29 cellular contexts compared by ENCODE assay signal in genomic region chr15:31803388-31803884, GRCh38.
DNase-seq lines count a peak whose midpoint lies in the region; ATAC-seq and TF ChIP-seq lines count a peak whose summit lies in the region.
"Had no signal": no experiment of that assay in that cellular context is flagged by ENCODE, and none has a peak within 500 bp of the region (broad histone marks: within the 10 kb centered on the region; RNA-seq: fewer than 3 reads in every experiment).

No MANE protein-coding gene starts in this region.

- no peaks in the 10 kb centered on the region for H3K9me2 ChIP-seq in OCI-LY7 (ENCODE audit: insufficient read depth, low read length)

- no peak overlapping the region for H3K4me2 ChIP-seq in OCI-LY7 (ENCODE audit: low read length)
- H3K4me2 ChIP-seq: KMS-11 had no signal

- no peaks in the 10 kb centered on the region for H3K79me2 ChIP-seq in OCI-LY7 (ENCODE audit: insufficient read depth, low read depth, low read length)

- DNase-seq in activated T-cell treated with anti-CD3 and anti-CD28 coated beads for 48 hours (ENCODE audit: low read depth) (peak; percentile 1), GM12865 (ENCODE audit: low read depth) (peak; percentile 52), islet precursor cell (peak; percentile 70), mesenteric fat pad (ENCODE audit: low spot score) (no peak), iPS-NIHi7 (ENCODE audit: extremely low spot score) (no peak), OCI-LY7 (ENCODE audit: low spot score) (no peak)
- no peak for DNase-seq in activated T-cell treated with anti-CD3 and anti-CD28 coated beads, Interleukin-2, amount 50 U/mL, for 1 hour
- DNase-seq: activated CD4-positive, alpha-beta T cell treated with anti-CD3 and anti-CD28 coated beads, Interleukin-2, amount 10 ng/mL, durations not matched to agents 7 days and 5 days; activated effector memory CD4-positive, alpha-beta T cell treated with Interleukin-2 at 50 U/mL for 16 hours; CD4-positive, alpha-beta T cell; cerebellar nuclear complex; DMS 273 treated with DMSO at 0.1 percent for 48 hours; EL; foreskin fibroblast; left ventricle myocardium superior; midbrain; MM.1S; naive B cell; NCI-H2081; NCI-H526 treated with DMSO at 0.1 percent for 48 hours; Peyer's patch; right cardiac atrium; SIG-M5; stimulated activated CD4-positive, alpha-beta T cell treated with anti-CD3 and anti-CD28 coated beads, Interleukin-2, amount 100 ng/mL, for 48 hours; trophoblast cell had no signal

- no TSS peak for BruUV-seq in OCI-LY7 (replicated peaks; lab: Mats Ljungman, UMichigan)

- no peak for TF ChIP-seq CTCF in GM12865 (IDR thresholded peaks at IDR 0.05; ENCODE audit: insufficient read depth, low read depth, low read length, missing control alignments)
- no peak for TF ChIP-seq CTCF in OCI-LY7 (conservative IDR thresholded peaks at IDR 0.05; ENCODE audit: low read length)

- intact Hi-C loops in OCI-LY7 (cut with micrococcal nuclease; ENCODE audit: unreplicated experiment) = no loop called here

- CTCF ChIA-PET in OCI-LY7 (lab: Charles Lee; ENCODE audit: unreplicated experiment) = no interaction called here

- peak; percentile 37 for ATAC-seq in HG03342 (IDR thresholded peaks at IDR 0.05; ENCODE audit: unreplicated experiment)
- ATAC-seq: left ventricle myocardium superior, right cardiac atrium had no signal

- H2AFZ ChIP-seq in OCI-LY7 (ENCODE audit: low read length) = no peak overlapping the region

- H4K20me1 ChIP-seq in OCI-LY7 (ENCODE audit: insufficient read depth, low read length) = no peaks in the 10 kb centered on the region

- H3K27ac ChIP-seq in OCI-LY7 (ENCODE audit: low read depth, low read length, poor library complexity, severe bottlenecking) = no peak overlapping the region
- H3K27ac ChIP-seq: esophagus muscularis mucosa, HL-60, KMS-11, Peyer's patch had no signal

- POLR2A ChIA-PET in OCI-LY7 (lab: Charles Lee) = no interaction called here

- H3K9me3 ChIP-seq in OCI-LY7 (ENCODE audit: low read length) = no peaks in the 10 kb centered on the region
- H3K9me3 ChIP-seq: esophagus muscularis mucosa, Peyer's patch had no signal

- no peaks in the 10 kb centered on the region for H3K4me1 ChIP-seq in OCI-LY7 (ENCODE audit: insufficient read depth, low read length, poor library complexity, severe bottlenecking)
- H3K4me1 ChIP-seq: Peyer's patch had no signal

- no peak overlapping the region for H3K4me3 ChIP-seq in GM12865 (ENCODE audit: low read depth, low read length)
- no peak overlapping the region for H3K4me3 ChIP-seq in OCI-LY7 (ENCODE audit: low read depth, low read length, poor library complexity, severe bottlenecking)
- H3K4me3 ChIP-seq: esophagus muscularis mucosa, Peyer's patch had no signal

- H3K36me3 ChIP-seq in OCI-LY7 (ENCODE audit: insufficient read depth, low read length) = no peaks in the 10 kb centered on the region
- H3K36me3 ChIP-seq: esophagus muscularis mucosa, Peyer's patch had no signal

Comparison
In these comparisons a context has a peak if more than half of its experiments do, and no peak if none do; other contexts are left out.
1. DNase-seq: peak in activated T-cell treated with anti-CD3 and anti-CD28 coated beads for 48 hours (single experiment), GM12865 (single experiment) and islet precursor cell (single experiment); none in activated T-cell treated with anti-CD3 and anti-CD28 coated beads, Interleukin-2, amount 50 U/mL, for 1 hour (single experiment), mesenteric fat pad (single experiment), iPS-NIHi7 (single experiment) and OCI-LY7 (single experiment).